In the genomic region with DNA sequence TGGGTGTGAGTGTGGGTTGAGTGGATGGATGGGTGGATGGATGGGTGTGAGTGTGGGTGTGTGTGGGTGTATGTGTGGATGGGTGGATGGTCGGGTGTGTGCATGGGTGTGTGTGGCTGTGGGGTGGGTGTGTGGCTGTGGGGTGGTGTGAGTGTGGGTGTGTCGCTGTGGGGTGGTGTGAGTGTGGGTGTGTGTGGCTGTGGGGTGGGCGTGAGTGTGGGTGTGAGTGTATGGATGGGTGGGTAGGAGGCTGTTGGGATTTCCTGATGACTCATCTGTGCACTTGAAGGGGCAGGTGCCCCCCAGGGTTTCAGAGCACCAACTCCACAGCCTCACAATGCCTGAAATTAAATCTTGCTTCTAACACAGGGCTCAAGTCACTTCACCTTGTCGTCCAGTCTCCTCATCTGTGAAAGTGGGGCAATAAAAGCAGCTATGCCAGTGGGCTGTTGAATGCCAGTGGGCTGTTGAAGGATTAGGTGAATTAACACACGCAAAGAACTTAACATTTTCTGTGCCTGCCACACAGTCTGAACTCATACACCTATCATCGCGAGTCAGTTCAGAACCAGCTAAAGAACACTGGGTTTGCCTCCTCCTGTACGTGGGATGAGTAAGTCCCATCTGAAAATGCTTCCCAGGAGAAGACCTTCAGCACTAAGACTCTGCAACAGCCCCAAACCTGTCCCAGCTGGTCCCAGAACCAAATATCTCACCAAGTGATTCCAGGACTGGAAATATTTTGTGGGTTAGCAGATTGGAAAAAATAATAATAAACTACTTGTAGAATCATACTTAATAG, we compare ENCODE assay signal across 1 cellular context.
TF ChIP-seq lines count a peak whose summit lies in the region.

No MANE protein-coding gene starts in this region.

TF ChIP-seq in H1, 55 proteins besides CTCF, POLR2A, EP300 and RAD21 (continued from another document):
- TF ChIP-seq RBBP5 (IDR thresholded peaks at IDR 0.05; ENCODE audit: borderline replicate concordance, low read depth, low read length) (no peak), BACH1 (IDR thresholded peaks at IDR 0.05; ENCODE audit: low read length) (no peak), SP2 (IDR thresholded peaks at IDR 0.05; ENCODE audit: low read length) (no peak), SIN3A (conservative IDR thresholded peaks at IDR 0.05 in 1 of 2, IDR thresholded peaks at IDR 0.05 in 1 of 2; ENCODE audit: low read depth in 1 of 2, low read length in 2 of 2) (no peak), SUZ12 (IDR thresholded peaks at IDR 0.05; ENCODE audit: low read length) (no peak), CBX8 (IDR thresholded peaks at IDR 0.05; ENCODE audit: borderline replicate concordance, low read depth, low read length) (no peak), KDM5A (IDR thresholded peaks at IDR 0.05; ENCODE audit: low read length) (no peak), POU5F1 (IDR thresholded peaks at IDR 0.05; ENCODE audit: low read depth, low read length) (no peak), CHD2 (IDR thresholded peaks at IDR 0.05; ENCODE audit: low read length) (no peak), GTF2F1 (IDR thresholded peaks at IDR 0.05; ENCODE audit: borderline replicate concordance, low read depth, low read length) (no peak), CREB1 (IDR thresholded peaks at IDR 0.05) (no peak), EZH2 (IDR thresholded peaks at IDR 0.05; ENCODE audit: low read depth, low read length, severe bottlenecking) (no peak), KDM4A (IDR thresholded peaks at IDR 0.05; ENCODE audit: low read depth, low read length, severe bottlenecking) (no peak)
